In the genomic region with DNA sequence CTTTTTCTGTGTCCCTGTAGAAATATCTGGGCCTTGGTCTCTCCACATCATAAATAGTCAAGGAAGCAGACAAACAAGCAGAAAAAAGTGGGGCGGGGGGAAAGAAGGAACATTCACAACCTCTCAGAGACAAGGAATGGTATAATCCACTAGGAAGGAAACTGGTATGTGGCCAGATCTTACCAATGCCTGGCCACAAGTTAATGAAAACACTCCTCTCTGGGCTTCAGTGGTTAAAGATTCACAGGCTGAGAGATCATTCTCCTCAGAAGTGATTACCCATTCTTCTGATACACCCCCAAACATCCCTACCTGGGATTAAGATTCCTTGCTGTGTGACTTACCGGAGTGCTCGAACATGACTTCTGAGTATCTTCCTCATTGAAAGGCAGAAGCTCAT, we compare ENCODE assay signal across 13 cellular contexts.
DNase-seq lines count a peak whose midpoint lies in the region; ATAC-seq, FAIRE-seq and TF ChIP-seq lines count a peak whose summit lies in the region.
"Had no signal": no experiment of that assay in that cellular context is flagged by ENCODE, and none has a peak within 500 bp of the region (broad histone marks: within the 10 kb centered on the region; RNA-seq: fewer than 3 reads in every experiment).

No MANE protein-coding gene starts in this region.

- no peak for FAIRE-seq in GM12891 (lab: Jason Lieb, UNC)
- FAIRE-seq: GM18507 had no signal

- no peak for TF ChIP-seq CTCF in omental fat pad (IDR thresholded peaks at IDR 0.05)

- TF ChIP-seq POLR2A in GM12891 (IDR thresholded peaks at IDR 0.05; ENCODE audit: low read depth, low read length): no peak

- ATAC-seq in omental fat pad (ENCODE audit: low FRiP score) (no peak), HG02678 (IDR thresholded peaks at IDR 0.05; ENCODE audit: unreplicated experiment) (no peak)

- DNase-seq in NCI-H2107 treated with DMSO at 0.1 percent for 48 hours (lab: John Stamatoyannopoulos, UW; ENCODE audit: unreplicated experiment) (peak; percentile 23), NCI-H2107 (lab: John Stamatoyannopoulos, UW) (no peak), glomerular visceral epithelial cell (ENCODE audit: extremely low spot score) (peak; percentile 78), myocyte (ENCODE audit: low read depth) (peak; percentile 27), omental fat pad (ENCODE audit: low spot score) (no peak), GOT3 (lab: John Stamatoyannopoulos, UW) (no peak), GM12891 (ENCODE audit: insufficient read length, low spot score) (no peak)
- DNase-seq: AML-193, DMS53, H7, IMR-90 had no signal

TF ChIP-seq in GM12891, 5 proteins besides CTCF, POLR2A, EP300 and RAD21:
- TF ChIP-seq PAX5 (IDR thresholded peaks at IDR 0.05; ENCODE audit: insufficient read depth, low read length, severe bottlenecking) (no peak), TAF1 (IDR thresholded peaks at IDR 0.05; ENCODE audit: low read depth, low read length) (no peak), POLR2AphosphoS5 (IDR thresholded peaks at IDR 0.05; ENCODE audit: low read depth, low read length) (no peak), POU2F2 (IDR thresholded peaks at IDR 0.05; ENCODE audit: low read depth, low read length) (no peak), SPI1 (IDR thresholded peaks at IDR 0.05; ENCODE audit: low read depth, low read length) (no peak)

Comparison
In these comparisons a context has a peak if more than half of its experiments do, and no peak if none do; other contexts are left out.
1. DNase-seq: peak in NCI-H2107 treated with DMSO at 0.1 percent for 48 hours (single experiment), glomerular visceral epithelial cell (single experiment) and myocyte (single experiment); none in NCI-H2107 (single experiment), omental fat pad (single experiment), GOT3 (single experiment) and GM12891 (single experiment).